1 cellular context compared by ENCODE assay signal in genomic region chr13:112804374-112804773, GRCh38.
TF ChIP-seq lines count a peak whose summit lies in the region.

No MANE protein-coding gene starts in this region.

TF ChIP-seq in GM12878, 131 proteins besides CTCF, POLR2A, EP300 and RAD21:
- TF ChIP-seq, protein P1, sequence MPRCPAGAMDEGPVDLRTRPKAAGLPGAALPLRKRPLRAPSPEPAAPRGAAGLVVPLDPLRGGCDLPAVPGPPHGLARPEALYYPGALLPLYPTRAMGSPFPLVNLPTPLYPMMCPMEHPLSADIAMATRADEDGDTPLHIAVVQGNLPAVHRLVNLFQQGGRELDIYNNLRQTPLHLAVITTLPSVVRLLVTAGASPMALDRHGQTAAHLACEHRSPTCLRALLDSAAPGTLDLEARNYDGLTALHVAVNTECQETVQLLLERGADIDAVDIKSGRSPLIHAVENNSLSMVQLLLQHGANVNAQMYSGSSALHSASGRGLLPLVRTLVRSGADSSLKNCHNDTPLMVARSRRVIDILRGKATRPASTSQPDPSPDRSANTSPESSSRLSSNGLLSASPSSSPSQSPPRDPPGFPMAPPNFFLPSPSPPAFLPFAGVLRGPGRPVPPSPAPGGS (IDR thresholded peaks at IDR 0.05; ENCODE audit: borderline replicate concordance, insufficient read depth, low read depth, low read length, poor library complexity, severe bottlenecking): no peak
- TF ChIP-seq JUND (IDR thresholded peaks at IDR 0.05; ENCODE audit: low read depth, low read length) (no peak), TARDBP (IDR thresholded peaks at IDR 0.05; ENCODE audit: borderline replicate concordance) (no peak), MEF2A (IDR thresholded peaks at IDR 0.05; ENCODE audit: insufficient read depth, low read depth, low read length) (no peak), RELB (IDR thresholded peaks at IDR 0.05; ENCODE audit: low read depth) (no peak), BACH1 (IDR thresholded peaks at IDR 0.05; ENCODE audit: borderline replicate concordance) (no peak), IRF3 (IDR thresholded peaks at IDR 0.05) (no peak)
- TF ChIP-seq, protein P2, sequence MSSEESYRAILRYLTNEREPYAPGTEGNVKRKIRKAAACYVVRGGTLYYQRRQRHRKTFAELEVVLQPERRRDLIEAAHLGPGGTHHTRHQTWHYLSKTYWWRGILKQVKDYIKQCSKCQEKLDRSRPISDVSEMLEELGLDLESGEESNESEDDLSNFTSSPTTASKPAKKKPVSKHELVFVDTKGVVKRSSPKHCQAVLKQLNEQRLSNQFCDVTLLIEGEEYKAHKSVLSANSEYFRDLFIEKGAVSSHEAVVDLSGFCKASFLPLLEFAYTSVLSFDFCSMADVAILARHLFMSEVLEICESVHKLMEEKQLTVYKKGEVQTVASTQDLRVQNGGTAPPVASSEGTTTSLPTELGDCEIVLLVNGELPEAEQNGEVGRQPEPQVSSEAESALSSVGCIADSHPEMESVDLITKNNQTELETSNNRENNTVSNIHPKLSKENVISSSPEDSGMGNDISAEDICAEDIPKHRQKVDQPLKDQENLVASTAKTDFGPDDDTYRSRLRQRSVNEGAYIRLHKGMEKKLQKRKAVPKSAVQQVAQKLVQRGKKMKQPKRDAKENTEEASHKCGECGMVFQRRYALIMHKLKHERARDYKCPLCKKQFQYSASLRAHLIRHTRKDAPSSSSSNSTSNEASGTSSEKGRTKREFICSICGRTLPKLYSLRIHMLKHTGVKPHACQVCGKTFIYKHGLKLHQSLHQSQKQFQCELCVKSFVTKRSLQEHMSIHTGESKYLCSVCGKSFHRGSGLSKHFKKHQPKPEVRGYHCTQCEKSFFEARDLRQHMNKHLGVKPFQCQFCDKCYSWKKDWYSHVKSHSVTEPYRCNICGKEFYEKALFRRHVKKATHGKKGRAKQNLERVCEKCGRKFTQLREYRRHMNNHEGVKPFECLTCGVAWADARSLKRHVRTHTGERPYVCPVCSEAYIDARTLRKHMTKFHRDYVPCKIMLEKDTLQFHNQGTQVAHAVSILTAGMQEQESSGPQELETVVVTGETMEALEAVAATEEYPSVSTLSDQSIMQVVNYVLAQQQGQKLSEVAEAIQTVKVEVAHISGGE (CRISPR knock-in tag; IDR thresholded peaks at IDR 0.05): no peak
